ENCODE assay signal across 1 cellular context in the genomic region with DNA sequence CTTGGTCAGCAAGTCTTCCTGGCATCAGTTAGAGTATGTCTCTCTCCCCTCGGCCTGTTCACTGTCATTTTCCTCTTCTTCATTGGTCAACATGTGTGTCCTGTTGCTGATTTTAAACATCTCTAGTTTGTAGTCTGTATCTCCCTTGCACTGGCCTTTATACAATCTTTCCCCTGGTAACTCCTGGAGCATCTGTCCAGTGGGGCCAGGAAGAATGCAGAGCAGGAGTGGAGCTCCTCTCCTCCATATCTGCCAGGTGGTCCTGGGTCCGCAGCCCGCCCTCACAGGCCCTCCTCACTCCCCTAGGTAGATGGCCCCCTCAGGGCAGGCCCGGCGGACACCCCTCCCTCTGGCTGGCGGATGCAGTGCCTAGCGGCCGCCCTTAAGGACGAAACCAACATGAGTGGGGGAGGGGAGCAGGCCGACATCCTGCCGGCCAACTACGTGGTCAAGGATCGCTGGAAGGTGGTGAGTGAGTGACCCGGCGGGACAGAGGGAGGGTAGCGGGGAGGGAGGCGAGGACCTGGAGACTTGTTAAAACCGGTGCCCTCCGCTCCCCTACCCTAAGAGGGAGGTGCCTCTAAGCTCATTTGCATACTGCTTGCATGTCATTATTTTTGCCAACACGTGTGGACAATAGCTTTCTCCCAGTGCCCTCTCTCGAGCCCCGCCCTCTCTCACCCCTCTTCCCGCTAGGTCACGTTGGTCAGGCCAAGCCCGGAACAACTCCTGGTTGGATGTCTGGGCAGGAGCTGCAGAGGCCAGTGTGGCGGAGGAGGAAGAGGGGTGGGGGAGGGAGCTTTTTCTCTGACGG.
TF ChIP-seq lines count a peak whose summit lies in the region.

No MANE protein-coding gene starts in this region.

TF ChIP-seq in H1, 55 proteins besides CTCF, POLR2A, EP300 and RAD21:
- TF ChIP-seq RNF2 (IDR thresholded peaks at IDR 0.05; ENCODE audit: borderline replicate concordance, low read depth, low read length, missing control alignments, poor library complexity, severe bottlenecking) (no peak), JUN (IDR thresholded peaks at IDR 0.05; ENCODE audit: low read depth, low read length) (no peak), CHD1 (IDR thresholded peaks at IDR 0.05; ENCODE audit: low read depth, low read length) (peak; percentile 56; the same call in 1 of the 2 replicates), CHD2 (IDR thresholded peaks at IDR 0.05; ENCODE audit: low read length) (0 out of 2 replicates have a peak, but pooled peaks have one; percentile 35), CBX5 (IDR thresholded peaks at IDR 0.05; ENCODE audit: low read depth, low read length) (no peak), TEAD4 (IDR thresholded peaks at IDR 0.05; ENCODE audit: low read depth, low read length) (no peak), NANOG (IDR thresholded peaks at IDR 0.05; ENCODE audit: insufficient read depth, low read depth, low read length, poor library complexity, severe bottlenecking) (no peak), TBP (IDR thresholded peaks at IDR 0.05; ENCODE audit: low read depth, low read length) (peak; percentile 42; the same call in 1 of the 2 replicates), RFX5 (IDR thresholded peaks at IDR 0.05; ENCODE audit: borderline replicate concordance, low read depth, low read length) (no peak), SAP30 (IDR thresholded peaks at IDR 0.05; ENCODE audit: insufficient read depth, insufficient replicate concordance, low read length) (no peak), SIRT6 (IDR thresholded peaks at IDR 0.05; ENCODE audit: low read length) (no peak), JUND (IDR thresholded peaks at IDR 0.05; ENCODE audit: low read length) (no peak), GTF2F1 (IDR thresholded peaks at IDR 0.05; ENCODE audit: borderline replicate concordance, low read depth, low read length) (no peak), EGR1 (IDR thresholded peaks at IDR 0.05; ENCODE audit: borderline replicate concordance, low read depth, low read length) (no peak), BRCA1 (IDR thresholded peaks at IDR 0.05; ENCODE audit: low read depth, low read length) (no peak), MAFK (IDR thresholded peaks at IDR 0.05; ENCODE audit: low read depth, low read length) (no peak), CREB1 (IDR thresholded peaks at IDR 0.05) (peak; percentile 21), CTBP2 (IDR thresholded peaks at IDR 0.05; ENCODE audit: borderline replicate concordance, insufficient read depth, insufficient read length, low read length) (no peak), SP1 (IDR thresholded peaks at IDR 0.05; ENCODE audit: low read depth, low read length) (peak; percentile 43; the same call in 1 of the 2 replicates), SP4 (IDR thresholded peaks at IDR 0.05; ENCODE audit: low read length) (0 out of 2 replicates have a peak, but pooled peaks have one; percentile 33), BCL11A (IDR thresholded peaks at IDR 0.05; ENCODE audit: low read depth in 2 of 2, low read length in 2 of 2) (no peak), TCF12 (IDR thresholded peaks at IDR 0.05; ENCODE audit: low read depth, low read length) (no peak), SIX5 (IDR thresholded peaks at IDR 0.05; ENCODE audit: low read depth, low read length) (no peak), SIN3A (conservative IDR thresholded peaks at IDR 0.05 in 1 of 2, IDR thresholded peaks at IDR 0.05 in 1 of 2; ENCODE audit: low read depth in 1 of 2, low read length in 2 of 2) (peak; percentile 47 to 79; a peak in 1 of 4 replicates), HDAC2 (IDR thresholded peaks at IDR 0.05; ENCODE audit: borderline replicate concordance in 1 of 2, low read depth in 2 of 2, low read length in 2 of 2) (no peak), POLR2AphosphoS5 (IDR thresholded peaks at IDR 0.05; ENCODE audit: low read depth, low read length) (peak; percentile 58), SRF (IDR thresholded peaks at IDR 0.05; ENCODE audit: low read depth, low read length) (no peak), YY1 (IDR thresholded peaks at IDR 0.05; ENCODE audit: low read depth, low read length) (no peak; the same call in 1 of the 2 replicates), ASH2L (IDR thresholded peaks at IDR 0.05; ENCODE audit: low read length) (no peak), RBBP5 (IDR thresholded peaks at IDR 0.05; ENCODE audit: borderline replicate concordance, low read depth, low read length) (peak; percentile 66), PHF8 (conservative IDR thresholded peaks at IDR 0.05; ENCODE audit: low read depth, low read length) (0 out of 2 replicates have a peak, but pooled peaks have one; percentile 38), KDM5A (IDR thresholded peaks at IDR 0.05; ENCODE audit: low read length) (no peak), SP2 (IDR thresholded peaks at IDR 0.05; ENCODE audit: low read length) (no peak), TAF1 (IDR thresholded peaks at IDR 0.05; ENCODE audit: low read depth, low read length) (no peak; the same call in 1 of the 2 replicates), TAF7 (optimal IDR thresholded peaks at IDR 0.05; ENCODE audit: borderline replicate concordance, low read depth, low read length) (no peak), BACH1 (IDR thresholded peaks at IDR 0.05; ENCODE audit: low read length) (peak; percentile 19; the same call in 1 of the 2 replicates), CEBPB (IDR thresholded peaks at IDR 0.05; ENCODE audit: low read depth, low read length) (no peak), POU5F1 (IDR thresholded peaks at IDR 0.05; ENCODE audit: low read depth, low read length) (no peak), HDAC6 (IDR thresholded peaks at IDR 0.05; ENCODE audit: low read depth, low read length) (no peak), SUZ12 (IDR thresholded peaks at IDR 0.05; ENCODE audit: low read length) (no peak), FOSL1 (IDR thresholded peaks at IDR 0.05; ENCODE audit: insufficient read depth, low read depth, low read length) (no peak), ZNF274 (IDR thresholded peaks at IDR 0.05; ENCODE audit: borderline replicate concordance, extremely low read depth, low read length) (no peak)
- TF ChIP-seq, protein P1, sequence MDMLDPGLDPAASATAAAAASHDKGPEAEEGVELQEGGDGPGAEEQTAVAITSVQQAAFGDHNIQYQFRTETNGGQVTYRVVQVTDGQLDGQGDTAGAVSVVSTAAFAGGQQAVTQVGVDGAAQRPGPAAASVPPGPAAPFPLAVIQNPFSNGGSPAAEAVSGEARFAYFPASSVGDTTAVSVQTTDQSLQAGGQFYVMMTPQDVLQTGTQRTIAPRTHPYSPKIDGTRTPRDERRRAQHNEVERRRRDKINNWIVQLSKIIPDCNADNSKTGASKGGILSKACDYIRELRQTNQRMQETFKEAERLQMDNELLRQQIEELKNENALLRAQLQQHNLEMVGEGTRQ (IDR thresholded peaks at IDR 0.05; ENCODE audit: low read length), result peak; percentile 55; the same call in 1 of the 2 replicates
- TF ChIP-seq, protein P2, sequence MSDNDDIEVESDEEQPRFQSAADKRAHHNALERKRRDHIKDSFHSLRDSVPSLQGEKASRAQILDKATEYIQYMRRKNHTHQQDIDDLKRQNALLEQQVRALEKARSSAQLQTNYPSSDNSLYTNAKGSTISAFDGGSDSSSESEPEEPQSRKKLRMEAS (IDR thresholded peaks at IDR 0.05), result peak; percentile 36
- TF ChIP-seq, protein P3, sequence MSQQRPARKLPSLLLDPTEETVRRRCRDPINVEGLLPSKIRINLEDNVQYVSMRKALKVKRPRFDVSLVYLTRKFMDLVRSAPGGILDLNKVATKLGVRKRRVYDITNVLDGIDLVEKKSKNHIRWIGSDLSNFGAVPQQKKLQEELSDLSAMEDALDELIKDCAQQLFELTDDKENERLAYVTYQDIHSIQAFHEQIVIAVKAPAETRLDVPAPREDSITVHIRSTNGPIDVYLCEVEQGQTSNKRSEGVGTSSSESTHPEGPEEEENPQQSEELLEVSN (IDR thresholded peaks at IDR 0.05), result no peak
- TF ChIP-seq, protein P4, sequence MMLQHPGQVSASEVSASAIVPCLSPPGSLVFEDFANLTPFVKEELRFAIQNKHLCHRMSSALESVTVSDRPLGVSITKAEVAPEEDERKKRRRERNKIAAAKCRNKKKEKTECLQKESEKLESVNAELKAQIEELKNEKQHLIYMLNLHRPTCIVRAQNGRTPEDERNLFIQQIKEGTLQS (IDR thresholded peaks at IDR 0.05; ENCODE audit: insufficient read depth, low read depth, low read length), result no peak
